Comparison of ENCODE assay signal across 18 cellular contexts in genomic region chr6:135358907-135359459, GRCh38.
DNase-seq lines count a peak whose midpoint lies in the region; ATAC-seq and TF ChIP-seq lines count a peak whose summit lies in the region.
"Had no signal": no experiment of that assay in that cellular context is flagged by ENCODE, and none has a peak within 500 bp of the region (broad histone marks: within the 10 kb centered on the region; RNA-seq: fewer than 3 reads in every experiment).

No MANE protein-coding gene starts in this region.

- RAD21 ChIA-PET in HCT116 (lab: Charles Lee; ENCODE audit: low non-redundant PET in 1 of 2, low total read pairs in 2 of 2, uncharacterized antibody in 2 of 2, unreplicated experiment in 2 of 2), result no interaction called here

- POLR2A ChIA-PET in AG04449 (lab: Yijun Ruan, JAX), result no interaction called here
- POLR2A ChIA-PET in HCT116 (lab: Charles Lee), result no interaction called here

- no peaks in the 10 kb centered on the region for H3K79me2 ChIP-seq in HCT116 (ENCODE audit: insufficient read depth, low read length)

- DNase-seq in AG04449 (ENCODE audit: low read depth, low spot score), result peak; percentile 5
- DNase-seq in HCT116 (ENCODE audit: low read depth, low spot score), result no peak
- peak; percentile 84 for DNase-seq in amniotic epithelial cell (ENCODE audit: low read depth)
- DNase-seq in foreskin keratinocyte, result peak; percentile 32 to 59
- DNase-seq in NCI-H2081 treated with DMSO at 0.1 percent for 48 hours (lab: John Stamatoyannopoulos, UW), result no peak
- DNase-seq in AML-193 (lab: John Stamatoyannopoulos, UW), result no peak
- DNase-seq in GDM1 (lab: John Stamatoyannopoulos, UW), result no peak
- DNase-seq: effector memory CD4-positive, alpha-beta T cell; hypothalamus; left ventricle myocardium inferior; NCI-H1092 treated with DMSO at 0.1 percent for 48 hours; NCI-H2227 treated with DMSO at 0.1 percent for 48 hours; stimulated activated CD4-positive, alpha-beta T cell treated with anti-CD3 and anti-CD28 coated beads, Interleukin-4, amount 100 ng/mL, for 24 hours; stimulated activated naive CD4-positive, alpha-beta T cell had no signal

- no peak overlapping the region for H3K9ac ChIP-seq in HCT116 (ENCODE audit: low read length)
- H3K9ac ChIP-seq: BLaER1 treated with 17β-estradiol and CSF1 and Interleukin-3, amounts not matched to agents 10 nM and 100 nM had no signal

- no peak overlapping the region for H3K4me2 ChIP-seq in HCT116 (ENCODE audit: low read length)
- H3K4me2 ChIP-seq: BLaER1 treated with 17β-estradiol and CSF1 and Interleukin-3, amounts not matched to agents 10 nM and 100 nM had no signal

- BruUV-seq in HCT116 (replicated peaks; lab: Mats Ljungman, UMichigan), result no TSS peak

- no peaks in the 10 kb centered on the region for H3K36me3 ChIP-seq in HCT116 (ENCODE audit: control insufficient read depth in 1 of 2, insufficient read depth in 2 of 2, low read length in 2 of 2)
- H3K36me3 ChIP-seq: right atrium auricular region had no signal

- H3K27ac ChIP-seq in HCT116 (ENCODE audit: low read depth, low read length) (peak overlapping the region; percentile 29; the same call in 1 of the 2 replicates), foreskin keratinocyte (peak overlapping the region; percentile 80)
- H3K27ac ChIP-seq: ascending aorta; BLaER1 treated with 17β-estradiol and CSF1 and Interleukin-3, amounts not matched to agents 10 nM and 100 nM; left ventricle myocardium inferior; right atrium auricular region had no signal

- no peak for TF ChIP-seq POLR2A in HCT116 (IDR thresholded peaks at IDR 0.05; ENCODE audit: borderline replicate concordance, extremely low read depth, insufficient read depth, insufficient read length)

- CTCF ChIA-PET in AG04449 (lab: Yijun Ruan, JAX) (no interaction called here), HCT116 (lab: Charles Lee) (no interaction called here)

- H3K4me3 ChIP-seq in AG04449 (ENCODE audit: low read depth, low read length) (no peak overlapping the region), HCT116 (replicated peaks in 1 of 2; ENCODE audit: low read depth in 1 of 2, low read length in 2 of 2) (no peak overlapping the region)
- H3K4me3 ChIP-seq: ascending aorta; BLaER1 treated with 17β-estradiol and CSF1 and Interleukin-3, amounts not matched to agents 10 nM and 100 nM; left ventricle myocardium inferior; right atrium auricular region had no signal

- no peaks in the 10 kb centered on the region for H3K9me2 ChIP-seq in HCT116 (ENCODE audit: insufficient read depth)

- no peak for TF ChIP-seq CTCF in AG04449 (IDR thresholded peaks at IDR 0.05; ENCODE audit: insufficient read depth, low read length, missing control alignments)
- TF ChIP-seq CTCF in HCT116 (IDR thresholded peaks at IDR 0.05 in 2 of 3, conservative IDR thresholded peaks at IDR 0.05 in 1 of 3; ENCODE audit: borderline replicate concordance in 1 of 3, insufficient read depth in 1 of 3, low read depth in 2 of 3, low read length in 2 of 3), result no peak
- TF ChIP-seq CTCF in foreskin keratinocyte (conservative IDR thresholded peaks at IDR 0.05), result no peak

- intact Hi-C loops in HCT116 (cut with micrococcal nuclease), result no loop called here

- H3K9me3 ChIP-seq in HCT116 (ENCODE audit: control insufficient read depth in 1 of 2, insufficient read depth in 1 of 2, low read depth in 1 of 2, low read length in 2 of 2), result no peaks in the 10 kb centered on the region
- H3K9me3 ChIP-seq: ascending aorta, right atrium auricular region had no signal

- H3K27me3 ChIP-seq in HCT116 (ENCODE audit: insufficient read depth, low read length) (no peaks in the 10 kb centered on the region), foreskin keratinocyte (no peaks in the 10 kb centered on the region)
- H3K27me3 ChIP-seq: ascending aorta; BLaER1 treated with 17β-estradiol and CSF1 and Interleukin-3, amounts not matched to agents 10 nM and 100 nM; right atrium auricular region had no signal

- ATAC-seq in HCT116 (no peak), foreskin keratinocyte (peak; percentile 68), HG02852 (IDR thresholded peaks at IDR 0.05; ENCODE audit: unreplicated experiment) (no peak)

- TF ChIP-seq RAD21 in HCT116 (IDR thresholded peaks at IDR 0.05; ENCODE audit: low read depth), result no peak

- H4K20me1 ChIP-seq in HCT116 (ENCODE audit: insufficient read depth), result no peaks in the 10 kb centered on the region
- H4K20me1 ChIP-seq: BLaER1 treated with 17β-estradiol and CSF1 and Interleukin-3, amounts not matched to agents 10 nM and 100 nM had no signal

- H2AFZ ChIP-seq in HCT116 (ENCODE audit: low read depth, low read length, poor library complexity, severe bottlenecking), result no peak overlapping the region

- peaks cover 0 to 4% of the 10 kb centered on the region in 2 experiments; a peak in 2 of 4 replicates for H3K4me1 ChIP-seq in HCT116 (ENCODE audit: control insufficient read depth in 1 of 2, insufficient read depth in 2 of 2, low read length in 2 of 2)
- H3K4me1 ChIP-seq in foreskin keratinocyte, result peaks cover 23% of the 10 kb centered on the region
- H3K4me1 ChIP-seq: ascending aorta, left ventricle myocardium inferior, right atrium auricular region had no signal

TF ChIP-seq in HCT116, 20 proteins besides CTCF, POLR2A, EP300 and RAD21:
- TF ChIP-seq EZH2 (IDR thresholded peaks at IDR 0.05) (no peak), SIN3A (IDR thresholded peaks at IDR 0.05; ENCODE audit: low read depth) (no peak), EGR1 (IDR thresholded peaks at IDR 0.05; ENCODE audit: low read depth) (no peak), FOSL1 (IDR thresholded peaks at IDR 0.05; ENCODE audit: low read depth) (no peak)

Comparison
In these comparisons a context has a peak if more than half of its experiments do, and no peak if none do; other contexts are left out.
1. DNase-seq: peak in AG04449 (single experiment), amniotic epithelial cell (single experiment) and foreskin keratinocyte (2 of 2); none in HCT116 (single experiment), NCI-H2081 treated with DMSO at 0.1 percent for 48 hours (single experiment), AML-193 (0 of 2) and GDM1 (single experiment).